In genomic region chr1:58618303-58618702, GRCh38 we compare ENCODE assay signal across 9 cellular contexts. TPM values are rescaled to one million over a fixed set of nuclear protein-coding genes. Genes with fewer than 3 reads are reported as not detected.
DNase-seq lines count a peak whose midpoint lies in the region; ATAC-seq and TF ChIP-seq lines count a peak whose summit lies in the region.
"Had no signal": no experiment of that assay in that cellular context is flagged by ENCODE, and none has a peak within 500 bp of the region (broad histone marks: within the 10 kb centered on the region; RNA-seq: fewer than 3 reads in every experiment).

No MANE protein-coding gene starts in this region.

- H3K4me1 ChIP-seq in CD8-positive, alpha-beta T cell (ENCODE audit: insufficient read depth, low read length): no peaks in the 10 kb centered on the region
- H3K4me1 ChIP-seq: Peyer's patch had no signal

- H3K4me1 Mint-ChIP-seq in CD8-positive, alpha-beta T cell (ENCODE audit: low read depth): peaks cover 10% of the 10 kb centered on the region
- H3K4me1 Mint-ChIP-seq in glutamatergic neuron (ENCODE audit: low read depth, unreplicated experiment): peaks cover 11% of the 10 kb centered on the region

- H3K9me3 ChIP-seq in CD8-positive, alpha-beta T cell (ENCODE audit: low read length): no peaks in the 10 kb centered on the region
- H3K9me3 ChIP-seq: Peyer's patch had no signal

- no peak overlapping the region for H3K27ac ChIP-seq in CD8-positive, alpha-beta T cell (ENCODE audit: low read depth, low read length)
- H3K27ac ChIP-seq: Peyer's patch had no signal

- TF ChIP-seq CTCF in NB4 (IDR thresholded peaks at IDR 0.05; ENCODE audit: low read depth, low read length) (no peak), epithelial cell of esophagus (IDR thresholded peaks at IDR 0.05; ENCODE audit: insufficient read depth, low read depth, low read length, missing control alignments) (no peak), glutamatergic neuron (IDR thresholded peaks at IDR 0.05; ENCODE audit: partially characterized antibody, unreplicated experiment) (no peak)
- TF ChIP-seq CTCF in CD8-positive, alpha-beta T cell (IDR thresholded peaks at IDR 0.05): no peak

- no peaks in the 10 kb centered on the region for H3K27me3 ChIP-seq in CD8-positive, alpha-beta T cell (ENCODE audit: insufficient read depth, low read length)
- H3K27me3 ChIP-seq: Peyer's patch had no signal

- no peaks in the 10 kb centered on the region for H3K36me3 ChIP-seq in CD8-positive, alpha-beta T cell (ENCODE audit: insufficient read depth, low read length)
- H3K36me3 ChIP-seq: Peyer's patch had no signal

- no peak for TF ChIP-seq POLR2A in NB4 (IDR thresholded peaks at IDR 0.05; ENCODE audit: extremely low read depth, insufficient read length)

- DNase-seq in DMS53 treated with DMSO at 0.1 percent for 48 hours (lab: John Stamatoyannopoulos, UW; ENCODE audit: unreplicated experiment): peak; percentile 12
- peak; percentile 50 for DNase-seq in NB4 (ENCODE audit: low read depth)
- DNase-seq in epithelial cell of esophagus (ENCODE audit: low read depth): peak; percentile 100
- DNase-seq in pons (ENCODE audit: low spot score): peak; percentile 9
- no peak for DNase-seq in CD8-positive, alpha-beta T cell
- DNase-seq in glutamatergic neuron: no peak
- DNase-seq in SHP77 (lab: John Stamatoyannopoulos, UW): no peak
- no peak for DNase-seq in NCI-H2029 (lab: John Stamatoyannopoulos, UW)

- H3K36me3 Mint-ChIP-seq in CD8-positive, alpha-beta T cell: no peaks in the 10 kb centered on the region
- no peaks in the 10 kb centered on the region for H3K36me3 Mint-ChIP-seq in glutamatergic neuron (ENCODE audit: unreplicated experiment)

- H3K4me3 ChIP-seq in NB4 (ENCODE audit: low read depth, low read length) (no peak overlapping the region), epithelial cell of esophagus (ENCODE audit: low read length) (no peak overlapping the region)
- no peak overlapping the region for H3K4me3 ChIP-seq in CD8-positive, alpha-beta T cell (ENCODE audit: low read depth, low read length)
- H3K4me3 ChIP-seq: Peyer's patch had no signal

- POLR2A ChIA-PET in CD8-positive, alpha-beta T cell (lab: Charles Lee): no interaction called here

- intact Hi-C loops in CD8-positive, alpha-beta T cell (cut with DNase I, micrococcal nuclease): no loop called here

- no peak overlapping the region for H3K27ac Mint-ChIP-seq in CD8-positive, alpha-beta T cell
- no peak overlapping the region for H3K27ac Mint-ChIP-seq in glutamatergic neuron (ENCODE audit: unreplicated experiment)

- ATAC-seq in CD8-positive, alpha-beta T cell: no peak

- CTCF ChIA-PET in CD8-positive, alpha-beta T cell (lab: Charles Lee): interaction anchor here (0.8 kb wide), 1 partner anchor 1679 kb away, joined by 3 read pairs; no protein-coding TSS in a partner anchor

- no peak overlapping the region for H3K4me3 Mint-ChIP-seq in CD8-positive, alpha-beta T cell
- H3K4me3 Mint-ChIP-seq in glutamatergic neuron (ENCODE audit: unreplicated experiment): no peak overlapping the region

- no peaks in the 10 kb centered on the region for H3K9me3 Mint-ChIP-seq in CD8-positive, alpha-beta T cell
- no peaks in the 10 kb centered on the region for H3K9me3 Mint-ChIP-seq in glutamatergic neuron (ENCODE audit: unreplicated experiment)

- H3K27me3 Mint-ChIP-seq in CD8-positive, alpha-beta T cell (ENCODE audit: low read depth): peaks cover 19% of the 10 kb centered on the region
- H3K27me3 Mint-ChIP-seq in glutamatergic neuron (ENCODE audit: unreplicated experiment): peaks cover 2% of the 10 kb centered on the region

RNA-seq across cellular contexts. Expression of gene TACSTD2, which starts 41.3 kb away (rescaled TPM):
- total RNA-seq in CD8-positive, alpha-beta T cell: not detected
- not detected for total RNA-seq in glutamatergic neuron (ENCODE audit: unreplicated experiment)

Comparison
In these comparisons a context has a peak if more than half of its experiments do, and no peak if none do; other contexts are left out.
1. DNase-seq: peak in DMS53 treated with DMSO at 0.1 percent for 48 hours (single experiment), NB4 (single experiment), epithelial cell of esophagus (single experiment) and pons (single experiment); none in CD8-positive, alpha-beta T cell (0 of 7), glutamatergic neuron (single experiment), SHP77 (0 of 2) and NCI-H2029 (single experiment).